ENCODE assay signal across 8 cellular contexts in the genomic region with DNA sequence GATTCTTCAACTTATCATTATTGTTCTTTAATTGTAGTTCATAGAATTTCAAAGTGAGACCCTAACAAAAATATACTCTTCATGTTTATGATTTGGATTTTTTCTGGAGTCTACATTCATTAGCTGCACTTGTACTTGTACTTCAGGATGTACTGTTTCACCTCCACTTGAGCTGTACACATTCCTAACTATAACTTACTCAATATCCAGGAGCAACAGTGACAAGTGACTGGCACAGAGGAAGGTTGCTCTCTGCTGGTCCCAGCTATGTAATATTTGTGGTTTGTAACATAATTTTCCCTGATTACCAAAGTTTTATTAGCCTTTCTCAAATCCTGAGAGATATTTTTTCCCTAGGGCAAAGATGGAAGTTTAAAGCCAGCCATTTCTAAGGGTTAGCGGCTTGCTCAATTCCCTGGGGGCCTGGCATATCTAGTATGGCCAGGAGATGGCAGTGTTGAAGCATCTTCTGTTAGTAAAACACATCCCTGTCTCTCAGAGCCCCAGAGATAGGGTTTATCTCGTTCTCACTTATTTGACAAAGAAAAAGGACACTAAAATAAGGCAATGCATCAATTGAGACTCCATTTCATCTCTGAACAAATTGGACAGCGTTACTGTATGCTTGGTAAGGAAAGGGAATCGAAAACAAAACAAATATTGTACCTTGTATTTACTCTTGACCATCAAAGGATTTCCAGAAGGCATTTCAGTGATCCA. TPM values are rescaled to one million over a fixed set of nuclear protein-coding genes. Genes with fewer than 3 reads are reported as not detected.
DNase-seq lines count a peak whose midpoint lies in the region; ATAC-seq, FAIRE-seq and TF ChIP-seq lines count a peak whose summit lies in the region.

No MANE protein-coding gene starts in this region.

- no peak overlapping the region for H2BK120ac ChIP-seq in trophoblast cell (ENCODE audit: insufficient read depth, low read length, poor library complexity)

- no peaks in the 10 kb centered on the region for H3K79me2 ChIP-seq in OCI-LY3 (ENCODE audit: low read length)
- H3K79me2 ChIP-seq in trophoblast cell (ENCODE audit: control insufficient read depth, insufficient read depth, low read length, poor library complexity): no peaks in the 10 kb centered on the region

- no peak overlapping the region for H2AK5ac ChIP-seq in trophoblast cell (ENCODE audit: low read length)

- H2BK5ac ChIP-seq in trophoblast cell (ENCODE audit: low read depth, low read length, poor library complexity): no peak overlapping the region

- DNase-seq in DMS153 (lab: John Stamatoyannopoulos, UW): peak; percentile 0
- peak; percentile 6 for DNase-seq in HPDE6-E6E7 (ENCODE audit: extremely low spot score)
- peak; percentile 55 for DNase-seq in globus pallidus (ENCODE audit: low spot score)
- peak; percentile 79 to 92 for DNase-seq in trophoblast cell
- no peak for DNase-seq in GM12891 (ENCODE audit: insufficient read length, low spot score)

- H3K9me3 Mint-ChIP-seq in activated T-helper 17 cell treated with anti-CD3 and anti-CD28 coated beads, Interleukin-2, amount 50 U/mL, for 72 hours: no peaks in the 10 kb centered on the region

- no peak overlapping the region for H4K12ac ChIP-seq in trophoblast cell (ENCODE audit: low read depth, low read length)

- H3K9me3 ChIP-seq in OCI-LY3 (ENCODE audit: insufficient read depth, low read length) (no peaks in the 10 kb centered on the region), trophoblast cell (ENCODE audit: insufficient read depth, low read depth, low read length) (no peaks in the 10 kb centered on the region)

- H3K36me3 ChIP-seq in OCI-LY3 (replicated peaks; ENCODE audit: low read depth, low read length) (no peaks in the 10 kb centered on the region), trophoblast cell (ENCODE audit: control insufficient read depth in 1 of 2, insufficient read depth in 2 of 2, low read length in 2 of 2) (no peaks in the 10 kb centered on the region)

- no peak overlapping the region for H4K8ac ChIP-seq in trophoblast cell (ENCODE audit: low read depth, low read length)

- H3K27me3 Mint-ChIP-seq in activated T-helper 17 cell treated with anti-CD3 and anti-CD28 coated beads, Interleukin-2, amount 50 U/mL, for 72 hours: peaks cover 14% of the 10 kb centered on the region

- H3K27me3 ChIP-seq in OCI-LY3 (ENCODE audit: low read depth, low read length): 0 out of 2 replicates have a peak, but pooled peaks cover 6% of the 10 kb centered on the region
- no peaks in the 10 kb centered on the region for H3K27me3 ChIP-seq in trophoblast cell (ENCODE audit: insufficient read depth, low read length)

- no CpG with 5 or more reads among the region's 4 CpGs for WGBS in trophoblast cell (ENCODE audit: extremely low coverage, insufficient coverage, insufficient read length)

- 0 out of 2 replicates have a peak overlapping the region, but pooled peaks have one; percentile 1 for H3K4me3 ChIP-seq in OCI-LY3 (ENCODE audit: low read length)
- no peak overlapping the region for H3K4me3 ChIP-seq in trophoblast cell (ENCODE audit: low read depth, low read length)

- peak; percentile 92 for ATAC-seq in GM19463 (IDR thresholded peaks at IDR 0.05; ENCODE audit: unreplicated experiment)
- ATAC-seq in activated T-helper 17 cell treated with anti-CD3 and anti-CD28 coated beads, Interleukin-2, amount 50 U/mL, for 72 hours (replicated peaks): peak; percentile 62

- TF ChIP-seq CTCF in OCI-LY3 (IDR thresholded peaks at IDR 0.05; ENCODE audit: low read depth, low read length): peak; percentile 89

- TF ChIP-seq POLR2A in GM12891 (IDR thresholded peaks at IDR 0.05; ENCODE audit: low read depth, low read length): no peak

- H2AFZ ChIP-seq in OCI-LY3 (ENCODE audit: low read depth, low read length): peak overlapping the region; percentile 76; the same call in 1 of the 2 replicates
- H2AFZ ChIP-seq in trophoblast cell (ENCODE audit: insufficient read depth, low read length, poor library complexity): no peak overlapping the region

- no peak overlapping the region for H3K4ac ChIP-seq in trophoblast cell (ENCODE audit: low read depth, low read length)

- no peak overlapping the region for H2BK12ac ChIP-seq in trophoblast cell (ENCODE audit: low read length)

- H3K9ac ChIP-seq in OCI-LY3 (ENCODE audit: low read length) (no peak overlapping the region), trophoblast cell (ENCODE audit: low read length) (no peak overlapping the region)

- no peak overlapping the region for H3K27ac Mint-ChIP-seq in activated T-helper 17 cell treated with anti-CD3 and anti-CD28 coated beads, Interleukin-2, amount 50 U/mL, for 72 hours

- no peak overlapping the region for H3K18ac ChIP-seq in trophoblast cell (ENCODE audit: low read length)

- H3K36me3 Mint-ChIP-seq in activated T-helper 17 cell treated with anti-CD3 and anti-CD28 coated beads, Interleukin-2, amount 50 U/mL, for 72 hours (ENCODE audit: low read depth): no peaks in the 10 kb centered on the region

- H4K91ac ChIP-seq in trophoblast cell (ENCODE audit: low read depth, low read length): no peak overlapping the region

- no peak overlapping the region for H3K27ac ChIP-seq in OCI-LY3 (ENCODE audit: low read length)
- no peak overlapping the region for H3K27ac ChIP-seq in trophoblast cell (ENCODE audit: low read depth, low read length)

- no peak overlapping the region for H3K4me3 Mint-ChIP-seq in activated T-helper 17 cell treated with anti-CD3 and anti-CD28 coated beads, Interleukin-2, amount 50 U/mL, for 72 hours

- H3K79me1 ChIP-seq in trophoblast cell (ENCODE audit: low read length): no peaks in the 10 kb centered on the region

- H3K23ac ChIP-seq in trophoblast cell (ENCODE audit: low read length): no peak overlapping the region

- no peaks in the 10 kb centered on the region for H4K20me1 ChIP-seq in OCI-LY3 (ENCODE audit: insufficient read depth, low read length)

- H3K4me1 ChIP-seq in OCI-LY3 (ENCODE audit: low read length): no peaks in the 10 kb centered on the region
- no peaks in the 10 kb centered on the region for H3K4me1 ChIP-seq in trophoblast cell (ENCODE audit: control insufficient read depth in 1 of 2, insufficient read depth in 2 of 2, low read length in 2 of 2)

- FAIRE-seq in GM12891 (lab: Jason Lieb, UNC): no peak

- H3K4me1 Mint-ChIP-seq in activated T-helper 17 cell treated with anti-CD3 and anti-CD28 coated beads, Interleukin-2, amount 50 U/mL, for 72 hours: no peaks in the 10 kb centered on the region

- peak overlapping the region; percentile 27; the same call in 1 of the 2 replicates for H3K4me2 ChIP-seq in OCI-LY3 (ENCODE audit: low read length)
- H3K4me2 ChIP-seq in trophoblast cell (ENCODE audit: low read length): no peak overlapping the region

- H3K14ac ChIP-seq in trophoblast cell (ENCODE audit: low read length): no peak overlapping the region

TF ChIP-seq in GM12891, 5 proteins besides CTCF, POLR2A, EP300 and RAD21:
- no peak for TF ChIP-seq POU2F2 (IDR thresholded peaks at IDR 0.05; ENCODE audit: low read depth, low read length)
- no peak for TF ChIP-seq TAF1 (IDR thresholded peaks at IDR 0.05; ENCODE audit: low read depth, low read length)
- no peak for TF ChIP-seq SPI1 (IDR thresholded peaks at IDR 0.05; ENCODE audit: low read depth, low read length)
- no peak for TF ChIP-seq PAX5 (IDR thresholded peaks at IDR 0.05; ENCODE audit: insufficient read depth, low read length, severe bottlenecking)

RNA-seq across cellular contexts. Expression of a gene that starts 14.2 kb away (rescaled TPM):
- not detected for total RNA-seq in activated T-helper 17 cell treated with anti-CD3 and anti-CD28 coated beads, Interleukin-2, amount 50 U/mL, for 72 hours
- polyA plus RNA-seq in trophoblast cell (2013): not detected in 2 replicates
- polyA plus RNA-seq in GM12891 (2012; ENCODE audit: low read depth, missing spikeins): not detected

RNA-seq across cellular contexts. Expression of a gene that starts 30.6 kb away (rescaled TPM):
- total RNA-seq in activated T-helper 17 cell treated with anti-CD3 and anti-CD28 coated beads, Interleukin-2, amount 50 U/mL, for 72 hours: under 1 TPM in 1 of 2 donors, not detected in 1; 0.03 TPM
- 0.01 TPM in 1 of 2 replicates, not detected in the other for polyA plus RNA-seq in trophoblast cell (2013)
- polyA plus RNA-seq in GM12891 (2012; ENCODE audit: low read depth, missing spikeins): not detected

RNA-seq across cellular contexts. Expression of a gene that starts 54.6 kb away (rescaled TPM):
- not detected for total RNA-seq in activated T-helper 17 cell treated with anti-CD3 and anti-CD28 coated beads, Interleukin-2, amount 50 U/mL, for 72 hours
- polyA plus RNA-seq in trophoblast cell (2013): not detected in 2 replicates
- polyA plus RNA-seq in GM12891 (2012; ENCODE audit: low read depth, missing spikeins): not detected
